ENCODE assay signal across 17 cellular contexts in the genomic region with DNA sequence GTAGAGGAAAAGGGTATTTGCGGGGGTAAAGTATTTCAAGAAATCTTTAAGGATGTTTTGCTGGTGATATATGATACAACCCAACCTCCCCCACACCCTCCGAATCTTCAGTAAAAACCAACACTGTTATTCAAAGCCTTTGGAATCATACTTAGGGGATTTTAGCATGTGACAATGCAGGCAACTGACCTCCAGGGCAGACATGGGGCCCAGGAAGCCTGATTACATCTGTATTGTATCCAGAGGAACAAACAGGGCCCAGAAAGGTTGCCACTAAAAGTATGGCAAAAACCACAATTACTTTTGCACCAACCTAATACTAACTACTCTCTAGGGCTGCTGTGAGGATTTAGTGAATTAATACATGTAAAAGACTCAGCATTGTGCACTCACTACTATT. TPM values are rescaled to one million over a fixed set of nuclear protein-coding genes. Genes with fewer than 3 reads are reported as not detected.
DNase-seq lines count a peak whose midpoint lies in the region; ATAC-seq, FAIRE-seq and TF ChIP-seq lines count a peak whose summit lies in the region.
"Had no signal": no experiment of that assay in that cellular context is flagged by ENCODE, and none has a peak within 500 bp of the region (broad histone marks: within the 10 kb centered on the region; RNA-seq: fewer than 3 reads in every experiment).

No MANE protein-coding gene starts in this region.

- WGBS in lung, 2 donors = 83 to 90% methylated on average over 2 of the region's 2 CpGs
- WGBS in small intestine, 3 donors = 87 to 94% (median 90%) methylated on average over 2 of the region's 2 CpGs

- H3K4me3 ChIP-seq in right atrium auricular region (no peak overlapping the region), brain microvascular endothelial cell (ENCODE audit: low read depth, low read length) (no peak overlapping the region), lung (no peak overlapping the region), small intestine (ENCODE audit: low read depth in 1 of 2, low read length in 2 of 2) (no peak overlapping the region)

- H3K9me3 ChIP-seq in right atrium auricular region = no peaks in the 10 kb centered on the region
- no peaks in the 10 kb centered on the region for H3K9me3 ChIP-seq in lung (ENCODE audit: control insufficient read depth in 2 of 2, insufficient read depth in 1 of 2, low read length in 1 of 2)
- H3K9me3 ChIP-seq in small intestine (ENCODE audit: control insufficient read depth, low read depth) = no peaks in the 10 kb centered on the region

- no peaks in the 10 kb centered on the region for H3K27me3 ChIP-seq in right atrium auricular region
- no peaks in the 10 kb centered on the region for H3K27me3 ChIP-seq in brain microvascular endothelial cell (replicated peaks)
- H3K27me3 ChIP-seq in lung (ENCODE audit: control insufficient read depth, insufficient read depth) = no peaks in the 10 kb centered on the region
- no peaks in the 10 kb centered on the region for H3K27me3 ChIP-seq in small intestine (ENCODE audit: control insufficient read depth in 2 of 2, insufficient read depth in 2 of 2, low read length in 2 of 2)

- no peak for FAIRE-seq in small intestine (lab: Jason Lieb, UNC)
- FAIRE-seq: GM12892 had no signal

- no peaks in the 10 kb centered on the region for H3K36me3 ChIP-seq in right atrium auricular region
- no peaks in the 10 kb centered on the region for H3K36me3 ChIP-seq in brain microvascular endothelial cell (replicated peaks)
- H3K36me3 ChIP-seq in lung (ENCODE audit: control insufficient read depth in 2 of 2, insufficient read depth in 2 of 2, low read length in 2 of 2) = no peaks in the 10 kb centered on the region
- no peaks in the 10 kb centered on the region for H3K36me3 ChIP-seq in small intestine (ENCODE audit: control insufficient read depth in 2 of 2, insufficient read depth in 2 of 2, low read length in 2 of 2)

- no peak for TF ChIP-seq CTCF in right atrium auricular region (IDR thresholded peaks at IDR 0.05)
- TF ChIP-seq CTCF in brain microvascular endothelial cell (IDR thresholded peaks at IDR 0.05; ENCODE audit: low read depth, low read length, missing control alignments) = no peak
- no peak for TF ChIP-seq CTCF in lung (IDR thresholded peaks at IDR 0.05; ENCODE audit: control extremely low read depth, extremely low read depth)

- DNase-seq in right atrium auricular region (ENCODE audit: low spot score) = no peak
- DNase-seq in left cardiac atrium = no peak
- no peak for DNase-seq in brain microvascular endothelial cell
- DNase-seq in lung (ENCODE audit: low spot score) = no peak
- DNase-seq in cerebellar cortex (ENCODE audit: low spot score) = no peak
- DNase-seq in small intestine = no peak
- DNase-seq: activated CD4-positive, alpha-beta T cell treated with anti-CD3 and anti-CD28 coated beads for 1 hour; activated T-cell treated with anti-CD3 and anti-CD28 coated beads, Interleukin-2, amount 50 U/mL, for 48 hours; anterior cingulate cortex; DMS53; effector CD4-positive, alpha-beta T cell; head of caudate nucleus; NCI-H1694 had no signal

- H3K4me1 ChIP-seq in right atrium auricular region (peaks cover 0 to 28% of the 10 kb centered on the region in 2 donors), lung (ENCODE audit: control insufficient read depth in 2 of 2, insufficient read depth in 2 of 2, low read length in 2 of 2) (peaks cover 4 to 5% of the 10 kb centered on the region in 2 donors), small intestine (ENCODE audit: control insufficient read depth in 2 of 2, insufficient read depth in 1 of 2, low read depth in 1 of 2, low read length in 1 of 2) (peaks cover 0 to 6% of the 10 kb centered on the region in 2 donors)

- intact Hi-C loops in left cardiac atrium (cut with DNase I) = no loop called here

- no peak for ATAC-seq in left cardiac atrium
- ATAC-seq in lung (ENCODE audit: insufficient read depth, low FRiP score) = no peak
- ATAC-seq in HG03565 (IDR thresholded peaks at IDR 0.05; ENCODE audit: unreplicated experiment) = no peak
- ATAC-seq in GM18868 (IDR thresholded peaks at IDR 0.05; ENCODE audit: unreplicated experiment) = no peak
- ATAC-seq: HCT116 had no signal

- in situ Hi-C loops in brain microvascular endothelial cell (cut with HindIII; ENCODE audit: low pct_ligation_motif_present, low sequenced_read_pairs) = no loop called here

- peak overlapping the region; percentile 9 to 67 for H3K27ac ChIP-seq in right atrium auricular region
- H3K27ac ChIP-seq in brain microvascular endothelial cell = peak overlapping the region; percentile 46
- H3K27ac ChIP-seq in lung (ENCODE audit: low read depth in 1 of 2, low read length in 1 of 2) = peak overlapping the region; percentile 10 to 40
- H3K27ac ChIP-seq in small intestine (ENCODE audit: low read depth in 1 of 2, low read length in 1 of 2) = no peak overlapping the region

RNA-seq across cellular contexts. Expression of a gene that starts 43.9 kb away (rescaled TPM):
- total RNA-seq in right atrium auricular region (100 to 1,000 TPM in 1 of 2 donors, 10 to 100 TPM in 1; 82.2 to 124 TPM), left cardiac atrium (100 to 1,000 TPM in 1 of 2 donors, 10 to 100 TPM in 1; 87.7 to 162 TPM), lung (100 to 1,000 TPM; 210 to 265 TPM)
- polyA plus RNA-seq in lung (100 to 1,000 TPM in 1 of 2 donors, 10 to 100 TPM in 1; 79.9 to 154 TPM), small intestine (100 to 1,000 TPM in 2 of 3 donors, 10 to 100 TPM in 1; 58.9 to 155 (median 132) TPM)

Comparison
In these comparisons a context has a peak if more than half of its experiments do, and no peak if none do; other contexts are left out.
1. H3K27ac ChIP-seq: peak in right atrium auricular region (2 of 2), brain microvascular endothelial cell (single experiment) and lung (2 of 2); none in small intestine (0 of 2).